2 cellular contexts compared by ENCODE assay signal in the genomic region with DNA sequence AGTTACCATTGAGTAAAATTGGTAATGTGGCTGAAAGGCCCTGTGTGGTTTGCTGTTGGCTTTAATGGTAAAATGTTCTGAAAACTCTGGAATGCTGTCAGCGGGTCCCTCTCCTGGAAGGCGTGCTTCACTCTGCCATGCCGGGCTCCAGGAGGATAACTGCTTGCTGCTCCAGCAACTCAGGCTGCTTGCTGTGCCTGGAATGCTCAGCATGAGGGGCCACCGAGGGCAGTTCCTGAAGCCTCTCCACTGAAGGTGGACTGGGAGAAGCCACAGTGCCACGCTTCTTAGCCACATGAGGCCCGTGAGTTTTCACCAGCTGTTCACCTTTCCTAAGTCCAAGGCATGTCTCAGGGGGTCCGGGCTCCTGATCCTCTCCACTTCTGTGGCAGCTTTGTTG.
TF ChIP-seq lines count a peak whose summit lies in the region.

No MANE protein-coding gene starts in this region.

TF ChIP-seq in GM23338, 12 proteins besides CTCF, POLR2A, EP300 and RAD21:
- TF ChIP-seq EZH2phosphoT487 (IDR thresholded peaks at IDR 0.05; ENCODE audit: unreplicated experiment) = no peak
- TF ChIP-seq CREB1 (CRISPR knock-in tag; IDR thresholded peaks at IDR 0.05; ENCODE audit: low read depth) = no peak
- TF ChIP-seq, protein P1, sequence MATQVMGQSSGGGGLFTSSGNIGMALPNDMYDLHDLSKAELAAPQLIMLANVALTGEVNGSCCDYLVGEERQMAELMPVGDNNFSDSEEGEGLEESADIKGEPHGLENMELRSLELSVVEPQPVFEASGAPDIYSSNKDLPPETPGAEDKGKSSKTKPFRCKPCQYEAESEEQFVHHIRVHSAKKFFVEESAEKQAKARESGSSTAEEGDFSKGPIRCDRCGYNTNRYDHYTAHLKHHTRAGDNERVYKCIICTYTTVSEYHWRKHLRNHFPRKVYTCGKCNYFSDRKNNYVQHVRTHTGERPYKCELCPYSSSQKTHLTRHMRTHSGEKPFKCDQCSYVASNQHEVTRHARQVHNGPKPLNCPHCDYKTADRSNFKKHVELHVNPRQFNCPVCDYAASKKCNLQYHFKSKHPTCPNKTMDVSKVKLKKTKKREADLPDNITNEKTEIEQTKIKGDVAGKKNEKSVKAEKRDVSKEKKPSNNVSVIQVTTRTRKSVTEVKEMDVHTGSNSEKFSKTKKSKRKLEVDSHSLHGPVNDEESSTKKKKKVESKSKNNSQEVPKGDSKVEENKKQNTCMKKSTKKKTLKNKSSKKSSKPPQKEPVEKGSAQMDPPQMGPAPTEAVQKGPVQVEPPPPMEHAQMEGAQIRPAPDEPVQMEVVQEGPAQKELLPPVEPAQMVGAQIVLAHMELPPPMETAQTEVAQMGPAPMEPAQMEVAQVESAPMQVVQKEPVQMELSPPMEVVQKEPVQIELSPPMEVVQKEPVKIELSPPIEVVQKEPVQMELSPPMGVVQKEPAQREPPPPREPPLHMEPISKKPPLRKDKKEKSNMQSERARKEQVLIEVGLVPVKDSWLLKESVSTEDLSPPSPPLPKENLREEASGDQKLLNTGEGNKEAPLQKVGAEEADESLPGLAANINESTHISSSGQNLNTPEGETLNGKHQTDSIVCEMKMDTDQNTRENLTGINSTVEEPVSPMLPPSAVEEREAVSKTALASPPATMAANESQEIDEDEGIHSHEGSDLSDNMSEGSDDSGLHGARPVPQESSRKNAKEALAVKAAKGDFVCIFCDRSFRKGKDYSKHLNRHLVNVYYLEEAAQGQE (IDR thresholded peaks at IDR 0.05; ENCODE audit: unreplicated experiment) = no peak
- no peak for TF ChIP-seq EZH2 (IDR thresholded peaks at IDR 0.05; ENCODE audit: low read depth, unreplicated experiment)
- TF ChIP-seq ZNF462 (CRISPR knock-in tag; IDR thresholded peaks at IDR 0.05) = peak; percentile 72

TF ChIP-seq in H1, 55 proteins besides CTCF, POLR2A, EP300 and RAD21:
- TF ChIP-seq CBX8 (IDR thresholded peaks at IDR 0.05; ENCODE audit: borderline replicate concordance, low read depth, low read length) (no peak), CHD1 (IDR thresholded peaks at IDR 0.05; ENCODE audit: low read depth, low read length) (no peak), CHD2 (IDR thresholded peaks at IDR 0.05; ENCODE audit: low read length) (no peak), JUN (IDR thresholded peaks at IDR 0.05; ENCODE audit: low read depth, low read length) (no peak), RXRA (IDR thresholded peaks at IDR 0.05; ENCODE audit: insufficient read depth, low read depth, low read length) (no peak), YY1 (IDR thresholded peaks at IDR 0.05; ENCODE audit: low read depth, low read length) (0 out of 2 replicates have a peak, but pooled peaks have one; percentile 19), NANOG (IDR thresholded peaks at IDR 0.05; ENCODE audit: insufficient read depth, low read depth, low read length, poor library complexity, severe bottlenecking) (peak; percentile 31), EGR1 (IDR thresholded peaks at IDR 0.05; ENCODE audit: borderline replicate concordance, low read depth, low read length) (peak; percentile 89), TEAD4 (IDR thresholded peaks at IDR 0.05; ENCODE audit: low read depth, low read length) (peak; percentile 90), BCL11A (IDR thresholded peaks at IDR 0.05; ENCODE audit: low read depth in 2 of 2, low read length in 2 of 2) (no peak)
- TF ChIP-seq, protein P2, sequence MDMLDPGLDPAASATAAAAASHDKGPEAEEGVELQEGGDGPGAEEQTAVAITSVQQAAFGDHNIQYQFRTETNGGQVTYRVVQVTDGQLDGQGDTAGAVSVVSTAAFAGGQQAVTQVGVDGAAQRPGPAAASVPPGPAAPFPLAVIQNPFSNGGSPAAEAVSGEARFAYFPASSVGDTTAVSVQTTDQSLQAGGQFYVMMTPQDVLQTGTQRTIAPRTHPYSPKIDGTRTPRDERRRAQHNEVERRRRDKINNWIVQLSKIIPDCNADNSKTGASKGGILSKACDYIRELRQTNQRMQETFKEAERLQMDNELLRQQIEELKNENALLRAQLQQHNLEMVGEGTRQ (IDR thresholded peaks at IDR 0.05; ENCODE audit: low read length) = no peak
- TF ChIP-seq, protein P3, sequence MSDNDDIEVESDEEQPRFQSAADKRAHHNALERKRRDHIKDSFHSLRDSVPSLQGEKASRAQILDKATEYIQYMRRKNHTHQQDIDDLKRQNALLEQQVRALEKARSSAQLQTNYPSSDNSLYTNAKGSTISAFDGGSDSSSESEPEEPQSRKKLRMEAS (IDR thresholded peaks at IDR 0.05) = 0 out of 2 replicates have a peak, but pooled peaks have one; percentile 32
